Comparison of ENCODE assay signal across 12 cellular contexts in the genomic region with DNA sequence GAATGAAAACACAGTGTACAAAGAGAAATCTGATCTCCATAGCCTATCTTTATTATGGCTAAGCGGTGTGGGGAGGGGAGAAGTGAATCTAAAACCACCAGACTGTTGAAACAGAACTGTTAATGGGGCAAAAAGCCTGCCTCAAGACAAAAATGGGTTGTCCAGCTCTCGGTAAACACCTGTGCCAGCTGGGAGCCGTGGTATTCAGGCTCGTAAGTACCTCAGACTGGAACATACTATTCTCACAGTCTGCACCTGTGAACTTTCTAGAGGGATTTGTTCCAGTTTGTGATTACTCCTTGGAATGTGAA. TPM values are rescaled to one million over a fixed set of nuclear protein-coding genes. Genes with fewer than 3 reads are reported as not detected.
A peak's percentile ranks its signal among the peaks of the same experiment; 100 is the strongest.
DNase-seq lines count a peak whose midpoint lies in the region; ATAC-seq, FAIRE-seq and TF ChIP-seq lines count a peak whose summit lies in the region.
"Had no signal": no experiment of that assay in that cellular context is flagged by ENCODE, and none has a peak within 500 bp of the region (broad histone marks: within the 10 kb centered on the region; RNA-seq: fewer than 3 reads in every experiment).

No MANE protein-coding gene starts in this region.

- H3K27me3 ChIP-seq in MM.1S (replicated peaks; ENCODE audit: insufficient read depth, low read length), result no peaks in the 10 kb centered on the region
- H3K27me3 ChIP-seq: sigmoid colon had no signal

- peaks cover 12% of the 10 kb centered on the region for H3K4me1 ChIP-seq in MM.1S (ENCODE audit: low read length)
- H3K4me1 ChIP-seq in kidney (ENCODE audit: control insufficient read depth in 1 of 2, insufficient read depth in 1 of 2, low read depth in 1 of 2, low read length in 2 of 2), result peaks cover 15 to 33% of the 10 kb centered on the region in 2 donors
- H3K4me1 ChIP-seq: sigmoid colon had no signal

- FAIRE-seq in kidney (lab: Jason Lieb, UNC), result no peak
- FAIRE-seq: GM12892, TTC549 had no signal

- H3K4me3 ChIP-seq in MM.1S (ENCODE audit: low read length) (no peak overlapping the region), kidney (ENCODE audit: low read length in 2 of 2) (no peak overlapping the region)
- H3K4me3 ChIP-seq: sigmoid colon had no signal

- peak; percentile 25 for DNase-seq in MM.1S
- DNase-seq in NCI-H748 (lab: John Stamatoyannopoulos, UW; ENCODE audit: unreplicated experiment), result peak; percentile 96
- DNase-seq in kidney, result peak; percentile 78
- no peak for DNase-seq in T-helper 1 cell
- DNase-seq in head of caudate nucleus, result no peak
- DNase-seq: glutamatergic neuron, sigmoid colon had no signal

- H3K4me2 ChIP-seq in MM.1S (ENCODE audit: low read depth, low read length), result peak overlapping the region; percentile 6; the same call in 1 of the 2 replicates

- H3K9me3 ChIP-seq in MM.1S (replicated peaks; ENCODE audit: insufficient read depth, low read length) (no peaks in the 10 kb centered on the region), kidney (ENCODE audit: control insufficient read depth in 1 of 2, low read length in 2 of 2) (no peaks in the 10 kb centered on the region)
- H3K9me3 ChIP-seq: sigmoid colon had no signal

- H4K20me1 ChIP-seq in MM.1S (ENCODE audit: insufficient read depth, low read length), result no peaks in the 10 kb centered on the region

- H3K27ac ChIP-seq in MM.1S (ENCODE audit: low read length) (peak overlapping the region; percentile 13; the same call in 1 of the 2 replicates), kidney (ENCODE audit: low read depth in 2 of 2, low read length in 2 of 2) (peak overlapping the region; percentile 45 to 77), temporal lobe (ENCODE audit: low read depth, low read length) (peak overlapping the region; percentile 90)
- H3K27ac ChIP-seq: RWPE1, sigmoid colon had no signal

- no peaks in the 10 kb centered on the region for H3K36me3 ChIP-seq in MM.1S (replicated peaks; ENCODE audit: insufficient read depth, low read length)
- no peaks in the 10 kb centered on the region for H3K36me3 ChIP-seq in kidney (ENCODE audit: control insufficient read depth in 1 of 2, insufficient read depth in 2 of 2, low read length in 2 of 2)
- H3K36me3 ChIP-seq: sigmoid colon had no signal

- ATAC-seq in esophagus mucosa, result no peak

- intact Hi-C loops in kidney (cut with DNase I) (no loop called here), head of caudate nucleus (cut with DNase I) (no loop called here)

- H3K9ac ChIP-seq in MM.1S (ENCODE audit: low read length) (no peak overlapping the region), kidney (ENCODE audit: low read length in 2 of 2) (no peak overlapping the region)

- no peak overlapping the region for H2AFZ ChIP-seq in MM.1S (ENCODE audit: low read length)

- no peaks in the 10 kb centered on the region for H3K9me2 ChIP-seq in MM.1S (replicated peaks; ENCODE audit: insufficient read depth, low read length)

- TF ChIP-seq CTCF in MM.1S (IDR thresholded peaks at IDR 0.05; ENCODE audit: low read length) (no peak), kidney (IDR thresholded peaks at IDR 0.05; ENCODE audit: borderline replicate concordance, extremely low read depth, insufficient read depth) (no peak)

- no peaks in the 10 kb centered on the region for H3K79me2 ChIP-seq in MM.1S (ENCODE audit: low read length)

- H3F3A ChIP-seq in MM.1S (ENCODE audit: insufficient read depth, low read length), result no peaks in the 10 kb centered on the region

RNA-seq across cellular contexts. Expression of a gene that starts 42.7 kb away (rescaled TPM):
- total RNA-seq in kidney (2,241 TPM), temporal lobe (98.8 TPM), esophagus mucosa (371 TPM)
- 1,218 TPM for polyA plus RNA-seq in kidney (ENCODE audit: insufficient read depth, low read depth, low replicate concordance)

Comparison
In these comparisons a context has a peak if more than half of its experiments do, and no peak if none do; other contexts are left out.
1. DNase-seq: peak in MM.1S (single experiment), NCI-H748 (single experiment) and kidney (single experiment); none in T-helper 1 cell (0 of 5) and head of caudate nucleus (0 of 42).
2. H3K27ac ChIP-seq: peak in every context shown above with its lines; median percentile 90 in temporal lobe; 61 in kidney; 13 in MM.1S.